ENCODE assay signal across 1 cellular context in genomic region chr1:221655766-221656305, GRCh38.
TF ChIP-seq lines count a peak whose summit lies in the region.

No MANE protein-coding gene starts in this region.

TF ChIP-seq in GM23338, 12 proteins besides CTCF, POLR2A, EP300 and RAD21 (continued from another document):
- TF ChIP-seq REST (IDR thresholded peaks at IDR 0.05; ENCODE audit: unreplicated experiment) (no peak), STAT1 (IDR thresholded peaks at IDR 0.05; ENCODE audit: unreplicated experiment) (no peak), CREB1 (CRISPR knock-in tag; IDR thresholded peaks at IDR 0.05; ENCODE audit: low read depth) (no peak), POLR2AphosphoS5 (IDR thresholded peaks at IDR 0.05; ENCODE audit: low read depth) (no peak), ZNF462 (CRISPR knock-in tag; IDR thresholded peaks at IDR 0.05) (no peak), EZH2 (IDR thresholded peaks at IDR 0.05; ENCODE audit: low read depth, unreplicated experiment) (no peak), ZNF114 (CRISPR knock-in tag; IDR thresholded peaks at IDR 0.05) (no peak), NANOG (IDR thresholded peaks at IDR 0.05; ENCODE audit: borderline replicate concordance) (no peak), EZH2phosphoT487 (IDR thresholded peaks at IDR 0.05; ENCODE audit: unreplicated experiment) (no peak)
TF ChIP-seq in GM23338: peak in this region for 0.
